Comparison of ENCODE assay signal across 31 cellular contexts in the genomic region with DNA sequence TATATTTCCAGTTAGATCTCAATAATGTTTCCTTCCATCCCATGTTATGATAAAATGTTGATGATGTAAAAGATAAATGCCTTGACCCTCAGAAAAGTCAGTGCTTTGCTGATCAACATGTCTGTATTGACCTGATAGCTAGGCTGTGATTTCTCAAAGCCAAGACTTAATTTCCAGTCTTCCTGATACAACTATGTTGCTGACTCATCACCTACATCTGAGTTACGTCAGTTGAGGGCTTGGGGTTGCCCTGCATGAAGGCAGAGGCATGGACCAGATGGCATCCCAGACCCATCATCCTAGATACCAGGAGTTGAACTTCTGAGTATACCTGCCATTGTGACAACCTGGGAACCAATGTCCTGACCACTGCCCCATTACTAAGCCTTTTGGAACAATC. TPM values are rescaled to one million over a fixed set of nuclear protein-coding genes. Genes with fewer than 3 reads are reported as not detected.
"Had no signal": no experiment of that assay in that cellular context is flagged by ENCODE, and none has a peak within 500 bp of the region (broad histone marks: within the 10 kb centered on the region; RNA-seq: fewer than 3 reads in every experiment).

No MANE protein-coding gene starts in this region.

- FAIRE-seq: endothelial cell of umbilical vein had no signal

- H3K4me3 ChIP-seq: colonic mucosa, esophagus squamous epithelium, gastroesophageal sphincter, heart left ventricle, hepatocyte, left lung, prostate gland, right atrium auricular region, sigmoid colon, skin epidermis, spleen, suprapubic skin, transverse colon, upper lobe of right lung, uterus had no signal

- DNase-seq: colonic mucosa; effector memory CD4-positive, alpha-beta T cell; erythroblast; esophagus squamous epithelium; foreskin fibroblast; heart left ventricle; left cardiac atrium; left lung; mesendoderm; midbrain; naive thymus-derived CD4-positive, alpha-beta T cell; nucleus accumbens; sigmoid colon; spleen; stimulated activated CD4-positive, alpha-beta T cell treated with anti-CD3 and anti-CD28 coated beads, Interleukin-4, amount 100 ng/mL, for 4 hours; transverse colon; upper lobe of right lung; uterus had no signal

- ATAC-seq: gastroesophageal sphincter; heart left ventricle; left cardiac atrium; left lung; naive thymus-derived CD4-positive, alpha-beta T cell; stimulated activated memory B cell treated with anti-CD40 and anti-IgM and Interleukin-4, amounts not matched to agents 10 μg/mL and 1 μg/mL and 100 μg/mL, for 72 hours; upper lobe of right lung had no signal

- H3K4me2 ChIP-seq: hepatocyte had no signal

- H3K27ac ChIP-seq: colonic mucosa, esophagus squamous epithelium, gastroesophageal sphincter, heart left ventricle, hepatocyte, left lung, prostate gland, right atrium auricular region, sigmoid colon, skin epidermis, spleen, suprapubic skin, transverse colon, upper lobe of right lung, uterus had no signal

- H3K79me2 ChIP-seq: hepatocyte had no signal

- H3K9me3 ChIP-seq: colonic mucosa, esophagus squamous epithelium, gastroesophageal sphincter, heart left ventricle, left lung, prostate gland, right atrium auricular region, sigmoid colon, spleen, suprapubic skin, transverse colon, upper lobe of right lung, uterus had no signal

- H3K36me3 ChIP-seq: colonic mucosa, esophagus squamous epithelium, gastroesophageal sphincter, heart left ventricle, left lung, prostate gland, right atrium auricular region, sigmoid colon, spleen, suprapubic skin, transverse colon, upper lobe of right lung, uterus had no signal

- H2AFZ ChIP-seq: hepatocyte had no signal

- H3K4me1 ChIP-seq: colonic mucosa, gastroesophageal sphincter, heart left ventricle, left lung, prostate gland, right atrium auricular region, sigmoid colon, spleen, suprapubic skin, transverse colon, upper lobe of right lung, uterus had no signal

- H3K27me3 ChIP-seq: colonic mucosa, esophagus squamous epithelium, gastroesophageal sphincter, hepatocyte, left lung, right atrium auricular region, sigmoid colon, suprapubic skin, transverse colon, upper lobe of right lung, uterus had no signal

RNA-seq across cellular contexts. Expression of gene LCE1D, which starts 4.8 kb away (rescaled TPM):
- total RNA-seq: chondrocyte; colonic mucosa; endothelial cell of umbilical vein; esophagus squamous epithelium; gastroesophageal sphincter; heart left ventricle; hepatocyte; kidney epithelial cell; left cardiac atrium; left lung; lung microvascular endothelial cell; mucosa of gallbladder; naive thymus-derived CD4-positive, alpha-beta T cell; osteocyte; prostate gland; right atrium auricular region; sigmoid colon; spleen; transverse colon; upper lobe of right lung; uterus had no signal
- polyA plus RNA-seq: endothelial cell of umbilical vein; heart left ventricle; hepatocyte; naive thymus-derived CD4-positive, alpha-beta T cell; sigmoid colon; spleen had no signal

RNA-seq across cellular contexts. Expression of gene LCE1C, which starts 5.1 kb away (rescaled TPM):
- total RNA-seq: chondrocyte; colonic mucosa; endothelial cell of umbilical vein; gastroesophageal sphincter; heart left ventricle; hepatocyte; kidney epithelial cell; left cardiac atrium; left lung; lung microvascular endothelial cell; mucosa of gallbladder; naive thymus-derived CD4-positive, alpha-beta T cell; osteocyte; right atrium auricular region; sigmoid colon; spleen; transverse colon; upper lobe of right lung; uterus had no signal
- polyA plus RNA-seq: endothelial cell of umbilical vein; heart left ventricle; hepatocyte; naive thymus-derived CD4-positive, alpha-beta T cell; sigmoid colon; spleen had no signal

RNA-seq across cellular contexts. Expression of gene LCE1B, which starts 10.4 kb away (rescaled TPM):
- total RNA-seq: chondrocyte; colonic mucosa; endothelial cell of umbilical vein; esophagus squamous epithelium; gastroesophageal sphincter; heart left ventricle; hepatocyte; kidney epithelial cell; left cardiac atrium; left lung; lung microvascular endothelial cell; mucosa of gallbladder; naive thymus-derived CD4-positive, alpha-beta T cell; osteocyte; right atrium auricular region; sigmoid colon; spleen; transverse colon; upper lobe of right lung; uterus had no signal
- polyA plus RNA-seq: endothelial cell of umbilical vein; heart left ventricle; hepatocyte; naive thymus-derived CD4-positive, alpha-beta T cell; sigmoid colon; spleen had no signal

RNA-seq across cellular contexts. Expression of gene LCE1E, which starts 15.3 kb away (rescaled TPM):
- total RNA-seq: chondrocyte; colonic mucosa; endothelial cell of umbilical vein; esophagus squamous epithelium; heart left ventricle; hepatocyte; kidney epithelial cell; left cardiac atrium; left lung; lung microvascular endothelial cell; mucosa of gallbladder; naive thymus-derived CD4-positive, alpha-beta T cell; osteocyte; prostate gland; right atrium auricular region; sigmoid colon; spleen; transverse colon; upper lobe of right lung; uterus had no signal
- polyA plus RNA-seq: endothelial cell of umbilical vein; heart left ventricle; hepatocyte; naive thymus-derived CD4-positive, alpha-beta T cell; sigmoid colon; spleen had no signal

RNA-seq across cellular contexts. Expression of gene LCE1A, which starts 25.9 kb away (rescaled TPM):
- total RNA-seq: chondrocyte; colonic mucosa; endothelial cell of umbilical vein; esophagus squamous epithelium; gastroesophageal sphincter; heart left ventricle; hepatocyte; kidney epithelial cell; left cardiac atrium; left lung; lung microvascular endothelial cell; mucosa of gallbladder; naive thymus-derived CD4-positive, alpha-beta T cell; osteocyte; right atrium auricular region; sigmoid colon; spleen; transverse colon; upper lobe of right lung; uterus had no signal
- polyA plus RNA-seq: endothelial cell of umbilical vein; heart left ventricle; hepatocyte; naive thymus-derived CD4-positive, alpha-beta T cell; sigmoid colon; spleen had no signal
